ENCODE assay signal across 8 cellular contexts in the genomic region with DNA sequence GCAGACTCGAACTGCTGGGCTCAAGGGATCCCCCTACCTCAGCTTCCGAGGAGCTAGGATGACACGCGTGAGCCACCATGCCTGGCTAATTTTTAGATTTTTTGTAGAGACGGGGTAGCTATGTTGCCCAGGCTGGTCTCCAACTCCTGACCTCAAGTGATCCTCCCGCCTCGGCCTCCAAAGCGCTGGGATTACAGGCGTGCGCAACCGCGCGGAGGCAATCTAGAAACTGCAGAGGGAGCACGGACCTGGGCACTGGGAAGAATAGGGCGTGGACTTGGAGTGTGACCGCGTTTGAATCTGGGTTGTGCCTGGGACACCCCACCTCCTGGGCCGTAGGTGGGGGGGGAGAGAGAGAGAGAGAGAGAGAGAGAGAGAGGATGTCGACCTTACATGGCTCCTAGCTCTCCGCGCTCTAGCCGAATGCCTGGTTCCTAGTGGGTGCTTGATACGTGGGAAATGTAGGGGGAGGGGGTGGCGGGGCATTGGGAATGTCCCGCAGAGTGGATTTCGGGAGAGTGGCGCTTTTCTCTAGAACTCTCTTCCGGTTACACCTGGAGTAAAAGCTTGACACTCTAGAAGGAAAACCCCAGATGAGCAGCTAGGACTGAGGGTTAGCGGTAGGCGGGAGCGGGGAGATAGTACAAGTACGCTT. TPM values are rescaled to one million over a fixed set of nuclear protein-coding genes. Genes with fewer than 3 reads are reported as not detected.
A peak's percentile ranks its signal among the peaks of the same experiment; 100 is the strongest.
DNase-seq lines count a peak whose midpoint lies in the region; ATAC-seq and TF ChIP-seq lines count a peak whose summit lies in the region.

No MANE protein-coding gene starts in this region.

- H3K9me3 ChIP-seq in PC-3 (ENCODE audit: low read length) (no peaks in the 10 kb centered on the region), neuron (ENCODE audit: low read length) (no peaks in the 10 kb centered on the region)

- ATAC-seq in GM21737 (IDR thresholded peaks at IDR 0.05; ENCODE audit: unreplicated experiment) (peak; percentile 1), PC-3 (no peak), esophagus mucosa (peak; percentile 1)

- no peaks in the 10 kb centered on the region for H3K9me2 ChIP-seq in PC-3 (replicated peaks; ENCODE audit: low read length)

- H3K27me3 ChIP-seq in PC-3 (ENCODE audit: low read length) (no peaks in the 10 kb centered on the region), neuron (ENCODE audit: insufficient read depth, low read length) (no peaks in the 10 kb centered on the region)

- H3F3A ChIP-seq in PC-3 (ENCODE audit: low read length, unreplicated experiment) = no peaks in the 10 kb centered on the region

- DNase-seq in GM10248 (ENCODE audit: extremely low spot score) (peak; percentile 64), PC-3 (no peak), NCI-H774 (lab: John Stamatoyannopoulos, UW) (no peak)
- DNase-seq in stimulated activated CD4-positive, alpha-beta T cell treated with anti-CD3 and anti-CD28 coated beads, Interleukin-4, amount 100 ng/mL, for 4 hours = no peak
- no peak for DNase-seq in stimulated activated CD4-positive, alpha-beta T cell treated with anti-CD3 and anti-CD28 coated beads, Interleukin-2, amount 100 ng/mL, for 24 hours

- POLR2A ChIA-PET in GM10248 (lab: Yijun Ruan, JAX) (interaction anchor here (0.9 to 2.1 kb wide), 3 partner anchors 10 to 113 kb away, joined by 5 to 11 read pairs (median 5); no protein-coding TSS in a partner anchor), PC-3 (lab: Charles Lee; ENCODE audit: unreplicated experiment) (interaction anchor here (0.5 to 1.3 kb wide), 4 partner anchors 9 to 1441 kb away, joined by 3 to 8 read pairs (median 4); no protein-coding TSS in a partner anchor)

- peak overlapping the region; percentile 90 for H3K9ac ChIP-seq in PC-3 (ENCODE audit: low read length)

- TF ChIP-seq CTCF in GM10248 (IDR thresholded peaks at IDR 0.05; ENCODE audit: control extremely low read depth, extremely low read depth, low read depth, missing control alignments) (no peak), PC-3 (conservative IDR thresholded peaks at IDR 0.05; ENCODE audit: low read depth, low read length) (no peak)

- peak overlapping the region; percentile 89 for H3K4me2 ChIP-seq in PC-3 (ENCODE audit: low read length)

- intact Hi-C loops in PC-3 (cut with micrococcal nuclease) = no loop called here

- H3K4me1 ChIP-seq in PC-3 (ENCODE audit: insufficient read depth, low read length) (peaks cover 33% of the 10 kb centered on the region), neuron (ENCODE audit: insufficient read depth, low read length) (peaks cover 33% of the 10 kb centered on the region)

- H3K4me3 ChIP-seq in PC-3 (ENCODE audit: low read length) (peak overlapping the region; percentile 98), neuron (ENCODE audit: low read length) (peak overlapping the region; percentile 72)

- CTCF ChIA-PET in GM10248 (lab: Yijun Ruan, JAX) (interaction anchor here (0.9 to 1.4 kb wide), 4 partner anchors 9 to 98 kb away, joined by 3 to 6 read pairs (median 4); no protein-coding TSS in a partner anchor), PC-3 (lab: Charles Lee) (interaction anchor here (1.3 kb wide), 1 partner anchor 158 kb away, joined by 4 read pairs; no protein-coding TSS in a partner anchor)

- H3K79me2 ChIP-seq in PC-3 (ENCODE audit: low read length) = peaks cover 35% of the 10 kb centered on the region

- H3K27ac ChIP-seq in PC-3 (ENCODE audit: low read length) = peak overlapping the region; percentile 86

- H3K36me3 ChIP-seq in PC-3 (ENCODE audit: low read depth, low read length) (no peaks in the 10 kb centered on the region), neuron (ENCODE audit: insufficient read depth, low read length) (no peaks in the 10 kb centered on the region)

- peaks cover 8% of the 10 kb centered on the region; the same call in 1 of the 2 replicates for H4K20me1 ChIP-seq in PC-3 (ENCODE audit: low read length)

- peak overlapping the region; percentile 90 for H2AFZ ChIP-seq in PC-3 (ENCODE audit: low read length)
- peak overlapping the region; percentile 92 for H2AFZ ChIP-seq in neuron (ENCODE audit: low read depth, low read length)

- no TSS peak for BruUV-seq in PC-3 (replicated peaks; lab: Mats Ljungman, UMichigan)

RNA-seq across cellular contexts. Expression of a gene that starts 1.2 kb away (rescaled TPM):
- total RNA-seq in PC-3 (2014; rRNA removed) (4.9 and 6.5 TPM in 2 replicates), esophagus mucosa (22.1 TPM)
